ENCODE assay signal across 1 cellular context in genomic region chr17:27760069-27760885, GRCh38.
TF ChIP-seq lines count a peak whose summit lies in the region.

No MANE protein-coding gene starts in this region.

TF ChIP-seq in HepG2, 621 proteins besides CTCF, POLR2A, EP300 and RAD21 (continued from another document):
- no peak for TF ChIP-seq HMG20B (CRISPR knock-in tag; conservative IDR thresholded peaks at IDR 0.05)
- TF ChIP-seq CREM (IDR thresholded peaks at IDR 0.05) = no peak
- no peak for TF ChIP-seq CREM (CRISPR knock-in tag; IDR thresholded peaks at IDR 0.05)
- TF ChIP-seq, protein P1, sequence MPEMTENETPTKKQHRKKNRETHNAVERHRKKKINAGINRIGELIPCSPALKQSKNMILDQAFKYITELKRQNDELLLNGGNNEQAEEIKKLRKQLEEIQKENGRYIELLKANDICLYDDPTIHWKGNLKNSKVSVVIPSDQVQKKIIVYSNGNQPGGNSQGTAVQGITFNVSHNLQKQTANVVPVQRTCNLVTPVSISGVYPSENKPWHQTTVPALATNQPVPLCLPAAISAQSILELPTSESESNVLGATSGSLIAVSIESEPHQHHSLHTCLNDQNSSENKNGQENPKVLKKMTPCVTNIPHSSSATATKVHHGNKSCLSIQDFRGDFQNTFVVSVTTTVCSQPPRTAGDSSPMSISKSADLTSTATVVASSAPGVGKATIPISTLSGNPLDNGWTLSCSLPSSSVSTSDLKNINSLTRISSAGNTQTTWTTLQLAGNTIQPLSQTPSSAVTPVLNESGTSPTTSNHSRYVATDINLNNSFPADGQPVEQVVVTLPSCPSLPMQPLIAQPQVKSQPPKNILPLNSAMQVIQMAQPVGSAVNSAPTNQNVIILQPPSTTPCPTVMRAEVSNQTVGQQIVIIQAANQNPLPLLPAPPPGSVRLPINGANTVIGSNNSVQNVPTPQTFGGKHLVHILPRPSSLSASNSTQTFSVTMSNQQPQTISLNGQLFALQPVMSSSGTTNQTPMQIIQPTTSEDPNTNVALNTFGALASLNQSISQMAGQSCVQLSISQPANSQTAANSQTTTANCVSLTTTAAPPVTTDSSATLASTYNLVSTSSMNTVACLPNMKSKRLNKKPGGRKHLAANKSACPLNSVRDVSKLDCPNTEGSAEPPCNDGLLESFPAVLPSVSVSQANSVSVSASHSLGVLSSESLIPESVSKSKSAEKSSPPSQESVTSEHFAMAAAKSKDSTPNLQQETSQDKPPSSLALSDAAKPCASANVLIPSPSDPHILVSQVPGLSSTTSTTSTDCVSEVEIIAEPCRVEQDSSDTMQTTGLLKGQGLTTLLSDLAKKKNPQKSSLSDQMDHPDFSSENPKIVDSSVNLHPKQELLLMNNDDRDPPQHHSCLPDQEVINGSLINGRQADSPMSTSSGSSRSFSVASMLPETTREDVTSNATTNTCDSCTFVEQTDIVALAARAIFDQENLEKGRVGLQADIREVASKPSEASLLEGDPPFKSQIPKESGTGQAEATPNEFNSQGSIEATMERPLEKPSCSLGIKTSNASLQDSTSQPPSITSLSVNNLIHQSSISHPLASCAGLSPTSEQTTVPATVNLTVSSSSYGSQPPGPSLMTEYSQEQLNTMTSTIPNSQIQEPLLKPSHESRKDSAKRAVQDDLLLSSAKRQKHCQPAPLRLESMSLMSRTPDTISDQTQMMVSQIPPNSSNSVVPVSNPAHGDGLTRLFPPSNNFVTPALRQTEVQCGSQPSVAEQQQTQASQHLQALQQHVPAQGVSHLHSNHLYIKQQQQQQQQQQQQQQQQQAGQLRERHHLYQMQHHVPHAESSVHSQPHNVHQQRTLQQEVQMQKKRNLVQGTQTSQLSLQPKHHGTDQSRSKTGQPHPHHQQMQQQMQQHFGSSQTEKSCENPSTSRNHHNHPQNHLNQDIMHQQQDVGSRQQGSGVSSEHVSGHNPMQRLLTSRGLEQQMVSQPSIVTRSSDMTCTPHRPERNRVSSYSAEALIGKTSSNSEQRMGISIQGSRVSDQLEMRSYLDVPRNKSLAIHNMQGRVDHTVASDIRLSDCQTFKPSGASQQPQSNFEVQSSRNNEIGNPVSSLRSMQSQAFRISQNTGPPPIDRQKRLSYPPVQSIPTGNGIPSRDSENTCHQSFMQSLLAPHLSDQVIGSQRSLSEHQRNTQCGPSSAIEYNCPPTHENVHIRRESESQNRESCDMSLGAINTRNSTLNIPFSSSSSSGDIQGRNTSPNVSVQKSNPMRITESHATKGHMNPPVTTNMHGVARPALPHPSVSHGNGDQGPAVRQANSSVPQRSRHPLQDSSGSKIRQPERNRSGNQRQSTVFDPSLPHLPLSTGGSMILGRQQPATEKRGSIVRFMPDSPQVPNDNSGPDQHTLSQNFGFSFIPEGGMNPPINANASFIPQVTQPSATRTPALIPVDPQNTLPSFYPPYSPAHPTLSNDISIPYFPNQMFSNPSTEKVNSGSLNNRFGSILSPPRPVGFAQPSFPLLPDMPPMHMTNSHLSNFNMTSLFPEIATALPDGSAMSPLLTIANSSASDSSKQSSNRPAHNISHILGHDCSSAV (CRISPR knock-in tag; IDR thresholded peaks at IDR 0.05; ENCODE audit: borderline replicate concordance) = no peak
- peak; percentile 62 for TF ChIP-seq STAG1 (CRISPR knock-in tag; IDR thresholded peaks at IDR 0.05)
- no peak for TF ChIP-seq SP5 (CRISPR knock-in tag; IDR thresholded peaks at IDR 0.05; ENCODE audit: borderline replicate concordance, low read depth)
- TF ChIP-seq ZNF629 (CRISPR knock-in tag; conservative IDR thresholded peaks at IDR 0.05) = peak; percentile 90
- no peak for TF ChIP-seq ZNF660 (CRISPR knock-in tag; IDR thresholded peaks at IDR 0.05; ENCODE audit: borderline replicate concordance, low read depth)
- TF ChIP-seq NAIF1 (CRISPR knock-in tag; IDR thresholded peaks at IDR 0.05; ENCODE audit: borderline replicate concordance) = no peak
